In the genomic region with DNA sequence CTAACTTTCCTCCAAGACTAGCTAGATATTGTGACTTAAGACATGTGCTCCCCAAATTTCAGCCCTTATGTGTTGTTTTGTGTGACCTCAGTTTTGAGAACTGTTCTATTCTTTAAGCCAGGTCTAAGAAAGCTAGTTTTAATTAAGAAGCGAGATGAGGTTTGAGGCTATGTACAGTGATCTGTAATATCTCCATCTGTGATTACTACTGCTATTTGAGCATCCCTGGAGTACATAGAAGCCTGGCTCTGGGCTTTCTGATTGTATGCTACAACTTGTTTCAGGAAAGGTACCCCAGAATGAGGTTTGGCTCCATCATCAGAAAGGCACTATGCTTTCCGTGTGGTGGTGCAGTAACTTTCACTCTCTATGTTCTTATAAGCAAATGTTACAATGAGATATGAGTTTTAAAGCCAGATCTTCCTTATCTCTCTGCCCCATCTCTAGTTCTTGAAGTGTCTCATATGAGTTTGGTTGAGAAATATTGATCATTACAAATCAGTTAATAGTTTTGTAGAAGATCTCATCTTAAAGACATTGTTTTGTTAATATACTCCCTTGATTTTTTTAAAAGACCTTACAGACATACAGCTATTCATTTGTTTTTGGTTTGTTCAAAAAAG, we compare ENCODE assay signal across 13 cellular contexts. TPM values are rescaled to one million over a fixed set of nuclear protein-coding genes. Genes with fewer than 3 reads are reported as not detected.
A peak's percentile ranks its signal among the peaks of the same experiment; 100 is the strongest.
DNase-seq lines count a peak whose midpoint lies in the region; TF ChIP-seq lines count a peak whose summit lies in the region.
"Had no signal": no experiment of that assay in that cellular context is flagged by ENCODE, and none has a peak within 500 bp of the region (broad histone marks: within the 10 kb centered on the region; RNA-seq: fewer than 3 reads in every experiment).

No MANE protein-coding gene starts in this region.

- no peaks in the 10 kb centered on the region for H3K36me3 ChIP-seq in breast epithelium
- no peaks in the 10 kb centered on the region for H3K36me3 ChIP-seq in duodenal mucosa (ENCODE audit: control insufficient read depth in 1 of 2, insufficient read depth in 2 of 2, low read length in 2 of 2)
- H3K36me3 ChIP-seq in muscle layer of colon (ENCODE audit: insufficient read depth, low read length): no peaks in the 10 kb centered on the region
- no peaks in the 10 kb centered on the region for H3K36me3 ChIP-seq in transverse colon
- H3K36me3 ChIP-seq: pancreas had no signal

- H3K27ac ChIP-seq in breast epithelium (no peak overlapping the region), duodenal mucosa (ENCODE audit: low read depth, low read length) (no peak overlapping the region), muscle layer of colon (ENCODE audit: low read depth, low read length) (peak overlapping the region; percentile 74), transverse colon (peak overlapping the region in 3 of 4 donors; percentile 11 to 65 (median 22))
- H3K27ac ChIP-seq: pancreas had no signal

- TF ChIP-seq POLR2A in breast epithelium (IDR thresholded peaks at IDR 0.05): no peak
- no peak for TF ChIP-seq POLR2A in transverse colon (IDR thresholded peaks at IDR 0.05)

- H3K4me1 ChIP-seq in breast epithelium: no peaks in the 10 kb centered on the region
- H3K4me1 ChIP-seq in duodenal mucosa (ENCODE audit: control insufficient read depth in 1 of 2, insufficient read depth in 2 of 2, low read length in 2 of 2): no peaks in the 10 kb centered on the region
- H3K4me1 ChIP-seq in muscle layer of colon (ENCODE audit: insufficient read depth, low read length): peaks cover 6% of the 10 kb centered on the region
- no peaks in the 10 kb centered on the region for H3K4me1 ChIP-seq in transverse colon
- H3K4me1 ChIP-seq: pancreas had no signal

- no TSS peak for BruUV-seq in MCF 10A (replicated peaks; lab: Mats Ljungman, UMichigan)

- no peaks in the 10 kb centered on the region for H3K36me3 Mint-ChIP-seq in MCF 10A (ENCODE audit: insufficient read depth, unreplicated experiment)

- POLR2A ChIA-PET in MCF 10A (lab: Yijun Ruan, JAX): no interaction called here

- intact Hi-C loops in breast epithelium (cut with DNase I; ENCODE audit: low total_unique reads): no loop called here
- intact Hi-C loops in MCF 10A (cut with micrococcal nuclease): loop anchor here (1.0 to 5.0 kb wide), 3 partner anchors 132 to 191 kb away; no protein-coding TSS in a partner anchor
- intact Hi-C loops in transverse colon (cut with DNase I; ENCODE audit: low total_unique reads): loop anchor here (10.0 kb wide), 1 partner anchor 195 kb away; no protein-coding TSS in a partner anchor

- in situ Hi-C loops in transverse colon (cut with MboI; ENCODE audit: low pct_ligation_motif_present in 1 of 4, low pct_unique_long_range_greater_than_20kb in 1 of 4, low sequenced_read_pairs in 3 of 4): loop anchor here in 2 of 4 donors (25.0 kb wide), 1 partner anchor 243 kb away; the partner anchor contains the start of gene NUF2 (in 2 of the 2)

- no peaks in the 10 kb centered on the region for H3K9me3 Mint-ChIP-seq in MCF 10A (ENCODE audit: unreplicated experiment)

- peak overlapping the region; percentile 7 to 45 (median 33) for H3K4me3 ChIP-seq in breast epithelium
- peak overlapping the region; percentile 12 to 32 for H3K4me3 ChIP-seq in duodenal mucosa (ENCODE audit: low read depth in 1 of 2, low read length in 2 of 2)
- peak overlapping the region; percentile 9 to 43 for H3K4me3 ChIP-seq in muscle layer of colon (ENCODE audit: low read depth in 1 of 2, low read length in 2 of 2)
- peak overlapping the region; percentile 0 to 37 (median 12) for H3K4me3 ChIP-seq in transverse colon

- H3K4me1 Mint-ChIP-seq in MCF 10A (ENCODE audit: insufficient read depth, unreplicated experiment): peaks cover 5% of the 10 kb centered on the region

- H3K9ac ChIP-seq in duodenal mucosa (ENCODE audit: low read depth in 1 of 2, low read length in 2 of 2) (no peak overlapping the region), muscle layer of colon (ENCODE audit: low read length) (no peak overlapping the region)

- CTCF ChIA-PET in MCF 10A (lab: Yijun Ruan, JAX): interaction anchor here (0.7 to 8.3 kb wide), 14 partner anchors 9 to 245 kb away, joined by 3 to 148 read pairs (median 8); no protein-coding TSS in a partner anchor

- no peaks in the 10 kb centered on the region for H3K27me3 ChIP-seq in breast epithelium
- peaks cover 11 to 18% of the 10 kb centered on the region in 2 donors for H3K27me3 ChIP-seq in duodenal mucosa (ENCODE audit: control insufficient read depth in 1 of 2, insufficient read depth in 2 of 2, low read length in 2 of 2)
- H3K27me3 ChIP-seq in muscle layer of colon (ENCODE audit: control insufficient read depth in 1 of 2, insufficient read depth in 2 of 2, low read length in 2 of 2): no peaks in the 10 kb centered on the region
- peaks cover 36% of the 10 kb centered on the region for H3K27me3 ChIP-seq in transverse colon

- no peaks in the 10 kb centered on the region for H3K9me3 ChIP-seq in breast epithelium
- H3K9me3 ChIP-seq in duodenal mucosa (ENCODE audit: control insufficient read depth in 1 of 2, low read length in 2 of 2): no peaks in the 10 kb centered on the region
- H3K9me3 ChIP-seq in muscle layer of colon (ENCODE audit: low read length): no peaks in the 10 kb centered on the region
- H3K9me3 ChIP-seq in transverse colon: no peaks in the 10 kb centered on the region
- H3K9me3 ChIP-seq: pancreas had no signal

- DNase-seq in breast epithelium (ENCODE audit: low spot score in 2 of 2) (no peak), MCF 10A (ENCODE audit: unreplicated experiment) (no peak), transverse colon (no peak), 8988T (no peak), SIG-M5 treated with dmso at 0.1 percent for 504 hours (lab: John Stamatoyannopoulos, UW; ENCODE audit: unreplicated experiment) (no peak)
- no peak for DNase-seq in activated T-cell treated with anti-CD3 and anti-CD28 coated beads, Interleukin-2, amount 50 U/mL, for 48 hours
- DNase-seq: activated CD8-positive, alpha-beta memory T cell treated with anti-CD3 and anti-CD28 coated beads, Interleukin-2, amount 50 U/mL, for 48 hours; central memory CD4-positive, alpha-beta T cell; NCI-H1417; T-helper 9 cell had no signal

- H3K27me3 Mint-ChIP-seq in MCF 10A (ENCODE audit: insufficient read depth, unreplicated experiment): peaks cover 62% of the 10 kb centered on the region

- 22 to 53% methylated on average over 1 to 2 of the region's 2 CpGs for WGBS in transverse colon (ENCODE audit: low coverage in 1 of 2), 2 donors

- no peak for TF ChIP-seq EP300 in transverse colon (IDR thresholded peaks at IDR 0.05; ENCODE audit: low read depth)

- H3K4me3 Mint-ChIP-seq in MCF 10A (ENCODE audit: unreplicated experiment): no peak overlapping the region

- H3K27ac Mint-ChIP-seq in MCF 10A (ENCODE audit: low read depth, unreplicated experiment): no peak overlapping the region

- TF ChIP-seq CTCF in breast epithelium (IDR thresholded peaks at IDR 0.05) (no peak), MCF 10A (IDR thresholded peaks at IDR 0.05; ENCODE audit: unreplicated experiment) (no peak), transverse colon (IDR thresholded peaks at IDR 0.05) (no peak)

RNA-seq across cellular contexts. Expression of gene RGS4, which starts 0.6 kb away (rescaled TPM):
- total RNA-seq in breast epithelium: 1 to 10 TPM in 2 of 3 donors, not detected in 1; 2.0 to 6.7 TPM
- 0.28 TPM in 1 of 2 replicates, not detected in the other for total RNA-seq in MCF 10A (2022)
- total RNA-seq in transverse colon: 1 to 10 TPM in 3 of 4 donors, under 1 TPM in 1; 0.37 to 2.2 (median 1.8) TPM

Comparison
In these comparisons a context has a peak if more than half of its experiments do, and no peak if none do; other contexts are left out.
1. H3K27ac ChIP-seq: peak in muscle layer of colon (single experiment) and transverse colon (3 of 4); none in breast epithelium (0 of 2) and duodenal mucosa (single experiment).
2. Peak in every context shown above with its lines, with median percentiles within 50 percentile points of each other: H3K4me3 ChIP-seq.